In the genomic region with DNA sequence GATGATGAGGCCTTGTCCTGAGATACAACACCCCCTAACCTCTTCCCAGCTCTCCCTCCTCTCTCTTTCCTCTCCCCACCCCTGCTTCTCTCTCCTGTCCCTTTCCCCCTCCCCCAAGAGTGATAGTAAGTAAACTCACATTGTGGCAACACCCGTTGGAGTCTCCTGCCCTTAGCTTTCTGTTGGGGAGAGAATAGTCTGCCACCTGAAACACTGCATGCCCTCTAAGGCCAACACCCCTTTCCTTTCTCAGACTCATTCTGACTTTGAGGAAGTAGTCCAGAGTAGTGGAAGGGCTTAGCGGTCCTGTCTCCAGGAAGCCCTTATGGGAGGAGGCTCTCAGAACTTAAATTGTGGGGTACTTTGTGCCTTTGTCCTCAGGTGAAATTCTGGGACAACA, we compare ENCODE assay signal across 14 cellular contexts.
DNase-seq lines count a peak whose midpoint lies in the region; ATAC-seq lines count a peak whose summit lies in the region.
"Had no signal": no experiment of that assay in that cellular context is flagged by ENCODE, and none has a peak within 500 bp of the region (broad histone marks: within the 10 kb centered on the region; RNA-seq: fewer than 3 reads in every experiment).

No MANE protein-coding gene starts in this region.

- no peaks in the 10 kb centered on the region for H3K4me1 Mint-ChIP-seq in central memory CD8-positive, alpha-beta T cell

- 63% methylated on average over 2 of the region's 2 CpGs for WGBS in right cardiac atrium

- H3K9me3 ChIP-seq in right cardiac atrium (ENCODE audit: control insufficient read depth, low read length) = no peaks in the 10 kb centered on the region
- H3K9me3 ChIP-seq in KOPT-K1 (ENCODE audit: insufficient read depth, low read length, poor library complexity, severe bottlenecking) = no peaks in the 10 kb centered on the region
- H3K9me3 ChIP-seq: Peyer's patch, vagina had no signal

- ATAC-seq in right cardiac atrium = no peak
- ATAC-seq in left cardiac atrium = no peak
- ATAC-seq in central memory CD8-positive, alpha-beta T cell (replicated peaks; ENCODE audit: extremely low read depth, poor library complexity, severe bottlenecking) = peak; percentile 38
- no peak for ATAC-seq in GM18909 (IDR thresholded peaks at IDR 0.05; ENCODE audit: poor library complexity, unreplicated experiment)
- ATAC-seq: left lobe of liver had no signal

- intact Hi-C loops in right cardiac atrium (cut with DNase I) (no loop called here), left cardiac atrium (cut with DNase I) (no loop called here)

- H3K36me3 ChIP-seq in KOPT-K1 (ENCODE audit: insufficient read depth, low read length) = 0 out of 2 replicates have a peak, but pooled peaks cover 1% of the 10 kb centered on the region
- H3K36me3 ChIP-seq: Peyer's patch, vagina had no signal

- no peak overlapping the region for H3K27ac Mint-ChIP-seq in central memory CD8-positive, alpha-beta T cell (ENCODE audit: low read depth)

- H3K4me3 Mint-ChIP-seq in central memory CD8-positive, alpha-beta T cell = peak overlapping the region; percentile 60

- peaks cover 22% of the 10 kb centered on the region for H3K4me1 ChIP-seq in right cardiac atrium (ENCODE audit: control insufficient read depth, insufficient read depth, low read length)

- no peak overlapping the region for H3K4me3 ChIP-seq in right cardiac atrium (ENCODE audit: low read length)
- H3K4me3 ChIP-seq: BLaER1 treated with 17β-estradiol and CSF1 and Interleukin-3, amounts not matched to agents 10 nM and 100 nM; Peyer's patch; vagina had no signal

- no peaks in the 10 kb centered on the region for H3K9me3 Mint-ChIP-seq in central memory CD8-positive, alpha-beta T cell

- DNase-seq in right cardiac atrium = no peak
- DNase-seq in left cardiac atrium = no peak
- no peak for DNase-seq in central memory CD8-positive, alpha-beta T cell (ENCODE audit: low spot score in 2 of 2)
- no peak for DNase-seq in SK-N-DZ (ENCODE audit: low spot score)
- no peak for DNase-seq in SW480 (ENCODE audit: low spot score)
- DNase-seq: NCI-H1417 treated with DMSO at 0.1 percent for 48 hours; Peyer's patch; stimulated activated CD4-positive, alpha-beta T cell treated with anti-CD3 and anti-CD28 coated beads, Interleukin-1b, Interleukin-23, amount 100 ng/mL, for 48 hours had no signal

- H3K36me3 Mint-ChIP-seq in central memory CD8-positive, alpha-beta T cell (ENCODE audit: insufficient read depth) = peaks cover 12% of the 10 kb centered on the region

- no peaks in the 10 kb centered on the region for H3K27me3 ChIP-seq in right cardiac atrium (ENCODE audit: control insufficient read depth, insufficient read depth)
- H3K27me3 ChIP-seq: BLaER1 treated with 17β-estradiol and CSF1 and Interleukin-3, amounts not matched to agents 10 nM and 100 nM; Peyer's patch; vagina had no signal

- peak overlapping the region; percentile 23 for H3K27ac ChIP-seq in right cardiac atrium (ENCODE audit: low read length)
- peak overlapping the region; percentile 91 for H3K27ac ChIP-seq in KOPT-K1 (ENCODE audit: low read depth, low read length, poor library complexity, severe bottlenecking)
- H3K27ac ChIP-seq: BLaER1 treated with 17β-estradiol and CSF1 and Interleukin-3, amounts not matched to agents 10 nM and 100 nM; epithelial cell of prostate; Peyer's patch; vagina had no signal

- no peaks in the 10 kb centered on the region for H3K27me3 Mint-ChIP-seq in central memory CD8-positive, alpha-beta T cell
